Comparison of ENCODE assay signal across 8 cellular contexts in genomic region chr20:53438368-53438767, GRCh38.
"Had no signal": no experiment of that assay in that cellular context is flagged by ENCODE, and none has a peak within 500 bp of the region (broad histone marks: within the 10 kb centered on the region; RNA-seq: fewer than 3 reads in every experiment).

No MANE protein-coding gene starts in this region.

- FAIRE-seq: G401.6, GM12878, GM12891, GM12892, GM18507, GM19239 had no signal

- ATAC-seq: GM12878 had no signal

- H3K4me3 ChIP-seq: GM12878 had no signal

- DNase-seq: GDM1, GF-D8 had no signal
